In genomic region chr13:49292742-49293498, GRCh38 we compare ENCODE assay signal across 10 cellular contexts. TPM values are rescaled to one million over a fixed set of nuclear protein-coding genes. Genes with fewer than 3 reads are reported as not detected.
DNase-seq lines count a peak whose midpoint lies in the region; ATAC-seq and TF ChIP-seq lines count a peak whose summit lies in the region.
"Had no signal": no experiment of that assay in that cellular context is flagged by ENCODE, and none has a peak within 500 bp of the region (broad histone marks: within the 10 kb centered on the region; RNA-seq: fewer than 3 reads in every experiment).

No MANE protein-coding gene starts in this region.

- H3K4me1 ChIP-seq in SJCRH30 (no peaks in the 10 kb centered on the region), smooth muscle cell (ENCODE audit: low read depth) (no peaks in the 10 kb centered on the region)

- no peaks in the 10 kb centered on the region for H3K9me3 Mint-ChIP-seq in activated naive CD4-positive, alpha-beta T cell treated with anti-CD3 and anti-CD28 coated beads, Interleukin-2, amount 10 ng/mL, durations not matched to agents 7 days and 5 days
- H3K9me3 Mint-ChIP-seq: memory B cell had no signal

- no peaks in the 10 kb centered on the region for H3K36me3 ChIP-seq in SJCRH30
- H3K36me3 ChIP-seq in smooth muscle cell (ENCODE audit: low read depth) = no peaks in the 10 kb centered on the region

- H3K36me3 Mint-ChIP-seq in activated naive CD4-positive, alpha-beta T cell treated with anti-CD3 and anti-CD28 coated beads, Interleukin-2, amount 10 ng/mL, durations not matched to agents 7 days and 5 days = peaks cover 4% of the 10 kb centered on the region

- H3K9ac ChIP-seq in smooth muscle cell (ENCODE audit: low read depth) = no peak overlapping the region

- TF ChIP-seq CTCF in foreskin fibroblast (IDR thresholded peaks at IDR 0.05; ENCODE audit: low read depth, low read length) (no peak), smooth muscle cell (IDR thresholded peaks at IDR 0.05; ENCODE audit: borderline replicate concordance, insufficient read depth, poor library complexity, severe bottlenecking) (no peak)

- H3K27ac Mint-ChIP-seq in activated naive CD4-positive, alpha-beta T cell treated with anti-CD3 and anti-CD28 coated beads, Interleukin-2, amount 10 ng/mL, durations not matched to agents 7 days and 5 days = no peak overlapping the region
- H3K27ac Mint-ChIP-seq: memory B cell had no signal

- no peak overlapping the region for H2AFZ ChIP-seq in smooth muscle cell (ENCODE audit: low read depth)

- H3K9me3 ChIP-seq in SJCRH30 (replicated peaks) = no peaks in the 10 kb centered on the region
- no peaks in the 10 kb centered on the region for H3K9me3 ChIP-seq in smooth muscle cell (replicated peaks; ENCODE audit: low read depth)

- 62% methylated on average over 6 of the region's 6 CpGs for WGBS in smooth muscle cell (ENCODE audit: low lambda C conversion rate)

- ATAC-seq in HG03442 (IDR thresholded peaks at IDR 0.05; ENCODE audit: unreplicated experiment) (no peak), HG03432 (IDR thresholded peaks at IDR 0.05; ENCODE audit: unreplicated experiment) (no peak)

- H3K4me3 ChIP-seq in SJCRH30 (no peak overlapping the region), foreskin fibroblast (ENCODE audit: low read depth in 1 of 2, low read length in 2 of 2) (no peak overlapping the region), smooth muscle cell (no peak overlapping the region)

- no peaks in the 10 kb centered on the region for H3F3A ChIP-seq in smooth muscle cell (ENCODE audit: low read depth)

- H3K4me2 ChIP-seq in smooth muscle cell = no peak overlapping the region

- H4K20me1 ChIP-seq in smooth muscle cell (ENCODE audit: low read depth) = no peaks in the 10 kb centered on the region

- no peak overlapping the region for H3K4me3 Mint-ChIP-seq in activated naive CD4-positive, alpha-beta T cell treated with anti-CD3 and anti-CD28 coated beads, Interleukin-2, amount 10 ng/mL, durations not matched to agents 7 days and 5 days
- H3K4me3 Mint-ChIP-seq: memory B cell had no signal

- H3K79me2 ChIP-seq in smooth muscle cell (ENCODE audit: low read depth) = no peaks in the 10 kb centered on the region

- CTCF ChIA-PET in activated naive CD4-positive, alpha-beta T cell treated with anti-CD3 and anti-CD28 coated beads, Interleukin-2, amount 10 ng/mL, durations not matched to agents 7 days and 5 days (lab: Charles Lee) = no interaction called here

- H3K27ac ChIP-seq in SJCRH30 (no peak overlapping the region), smooth muscle cell (ENCODE audit: low read depth) (no peak overlapping the region)

- peaks cover 11% of the 10 kb centered on the region for H3K4me1 Mint-ChIP-seq in activated naive CD4-positive, alpha-beta T cell treated with anti-CD3 and anti-CD28 coated beads, Interleukin-2, amount 10 ng/mL, durations not matched to agents 7 days and 5 days
- H3K4me1 Mint-ChIP-seq: memory B cell had no signal

- H3K27me3 ChIP-seq in SJCRH30 = no peaks in the 10 kb centered on the region
- H3K27me3 ChIP-seq in smooth muscle cell (ENCODE audit: low read depth) = no peaks in the 10 kb centered on the region

- H3K27me3 Mint-ChIP-seq in activated naive CD4-positive, alpha-beta T cell treated with anti-CD3 and anti-CD28 coated beads, Interleukin-2, amount 10 ng/mL, durations not matched to agents 7 days and 5 days = no peaks in the 10 kb centered on the region
- H3K27me3 Mint-ChIP-seq: memory B cell had no signal

- DNase-seq in NCI-H2171 treated with DMSO at 0.1 percent for 48 hours (lab: John Stamatoyannopoulos, UW) (peak; percentile 47), NCI-H2171 (lab: John Stamatoyannopoulos, UW) (no peak), SJCRH30 (peak; percentile 61 to 76), foreskin fibroblast (peak; percentile 46 to 74), smooth muscle cell (lab: John Stamatoyannopoulos, UW; ENCODE audit: unreplicated experiment) (peak; percentile 2)
- DNase-seq in activated naive CD4-positive, alpha-beta T cell treated with anti-CD3 and anti-CD28 coated beads, Interleukin-2, amount 10 ng/mL, durations not matched to agents 7 days and 5 days = no peak
- DNase-seq: activated effector memory CD4-positive, alpha-beta T cell treated with anti-CD3 and anti-CD28 coated beads, Interleukin-2, amount 50 U/mL, for 16 hours had no signal

RNA-seq across cellular contexts. Expression of gene CDADC1, which starts 45.2 kb away (rescaled TPM):
- total RNA-seq in SJCRH30 (2014; rRNA removed; shearing (Covaris generic)) = 5.7 and 7.9 TPM in 2 replicates
- 7.0 and 11.1 TPM in 2 replicates for total RNA-seq in smooth muscle cell
- 15.8 and 22.6 TPM in 2 replicates for polyA plus RNA-seq in smooth muscle cell

Comparison
In these comparisons a context has a peak if more than half of its experiments do, and no peak if none do; other contexts are left out.
1. DNase-seq: peak in NCI-H2171 treated with DMSO at 0.1 percent for 48 hours (single experiment), SJCRH30 (2 of 2), foreskin fibroblast (2 of 2) and smooth muscle cell (single experiment); none in NCI-H2171 (single experiment) and activated naive CD4-positive, alpha-beta T cell treated with anti-CD3 and anti-CD28 coated beads, Interleukin-2, amount 10 ng/mL, durations not matched to agents 7 days and 5 days (single experiment).